8 cellular contexts compared by ENCODE assay signal in the genomic region with DNA sequence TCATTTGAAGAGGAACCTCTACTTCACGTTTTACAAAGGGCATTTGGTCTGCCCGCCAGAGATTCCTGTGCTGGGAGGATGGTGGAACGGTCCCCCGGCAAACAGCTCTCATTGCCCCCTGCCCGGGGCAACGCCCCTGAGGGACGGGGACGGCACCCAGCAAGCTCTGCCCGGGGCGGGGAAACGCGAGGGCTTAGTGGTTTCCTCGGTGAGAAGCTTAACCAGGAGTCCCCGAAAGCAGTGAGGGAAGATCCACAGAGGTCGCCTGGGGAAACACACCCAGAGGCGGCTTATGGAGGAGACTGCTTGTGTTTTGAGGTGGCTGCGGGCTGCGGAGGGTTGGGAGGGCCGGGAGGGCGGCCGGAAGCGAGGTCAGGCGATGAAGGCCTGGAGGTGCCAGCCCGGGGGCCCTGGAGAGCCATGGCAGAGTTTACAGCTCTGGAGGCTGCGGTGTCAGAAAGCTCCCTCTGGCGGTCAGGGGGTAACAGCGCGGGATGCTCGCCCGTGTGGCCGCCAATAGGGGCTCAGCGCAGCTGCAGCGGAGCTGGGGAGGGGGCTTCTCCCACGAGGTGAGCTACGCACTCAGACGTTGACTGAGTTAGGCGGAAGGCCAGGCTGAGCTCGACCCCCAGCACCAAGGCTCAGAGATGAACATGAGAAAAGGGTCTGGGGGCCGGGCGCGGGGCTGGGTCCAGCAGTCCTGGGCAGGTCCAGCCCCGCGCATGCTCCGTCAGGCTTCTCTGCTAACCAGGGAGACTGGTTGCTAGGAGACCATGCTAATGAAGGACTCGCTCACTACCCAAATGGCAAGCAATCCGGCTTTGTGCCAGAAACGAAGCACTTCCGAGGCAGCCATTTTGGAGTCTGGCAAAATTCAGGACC. TPM values are rescaled to one million over a fixed set of nuclear protein-coding genes. Genes with fewer than 3 reads are reported as not detected.
DNase-seq lines count a peak whose midpoint lies in the region; TF ChIP-seq lines count a peak whose summit lies in the region.

No MANE protein-coding gene starts in this region.

- peaks cover 22% of the 10 kb centered on the region for H3K36me3 Mint-ChIP-seq in Caco-2 (ENCODE audit: insufficient read depth, unreplicated experiment)

- POLR2A ChIA-PET in Caco-2 (lab: Charles Lee), result interaction anchor here (1.0 to 1.5 kb wide), 3 partner anchors 18 to 26 kb away, joined by 7 to 9 read pairs (median 8); a partner anchor contains a TSS

- H3K9me3 Mint-ChIP-seq in Caco-2 (ENCODE audit: unreplicated experiment), result no peaks in the 10 kb centered on the region

- peaks cover 8% of the 10 kb centered on the region for H3K4me1 Mint-ChIP-seq in Caco-2 (ENCODE audit: low read depth, unreplicated experiment)

- DNase-seq in Caco-2 (peak; percentile 95 to 98), GM20000 (ENCODE audit: low spot score) (peak; percentile 98), HS-5 (ENCODE audit: low read depth) (peak; percentile 98), NK-92 (lab: John Stamatoyannopoulos, UW; ENCODE audit: unreplicated experiment) (peak; percentile 55), medulla oblongata (ENCODE audit: extremely low spot score) (peak; percentile 100)
- DNase-seq in activated CD8-positive, alpha-beta memory T cell treated with anti-CD3 and anti-CD28 coated beads for 24 hours, result peak; percentile 98
- DNase-seq in effector CD8-positive, alpha-beta T cell (lab: John Stamatoyannopoulos, UW), result peak; percentile 90
- DNase-seq in stimulated activated CD4-positive, alpha-beta T cell treated with anti-CD3 and anti-CD28 coated beads, TNF-alpha, amount 100 ng/mL, for 48 hours (ENCODE audit: low read depth in 3 of 3), result peak; percentile 88 to 95 (median 91)

- TF ChIP-seq CTCF in Caco-2 (IDR thresholded peaks at IDR 0.05; ENCODE audit: insufficient read depth in 1 of 2, low read depth in 1 of 2, low read length in 1 of 2, severe bottlenecking in 1 of 2, unreplicated experiment in 1 of 2), result peak; percentile 85 to 97
- TF ChIP-seq CTCF in GM20000 (IDR thresholded peaks at IDR 0.05; ENCODE audit: extremely low read depth, missing control alignments), result peak; percentile 98

- intact Hi-C loops in Caco-2 (cut with micrococcal nuclease; ENCODE audit: unreplicated experiment), result loop anchor here (1.0 to 2.0 kb wide), 2 partner anchors 17 to 26 kb away; no protein-coding TSS in a partner anchor

- CTCF ChIA-PET in Caco-2 (lab: Charles Lee), result interaction anchor here (0.5 to 1.6 kb wide), 16 partner anchors 9 to 212 kb away, joined by 3 to 28 read pairs (median 6); a partner anchor contains a TSS

- no peaks in the 10 kb centered on the region for H3K36me3 ChIP-seq in Caco-2 (ENCODE audit: control insufficient read depth, insufficient read depth, low read length)

- H3K9me3 ChIP-seq in Caco-2, result no peaks in the 10 kb centered on the region

- peak overlapping the region; percentile 80 for H3K4me3 ChIP-seq in Caco-2 (ENCODE audit: low read depth, low read length)

- BruUV-seq in Caco-2 (replicated peaks; lab: Mats Ljungman, UMichigan), result no TSS peak

- H3K4me1 ChIP-seq in Caco-2, result peaks cover 10% of the 10 kb centered on the region; the same call in 1 of the 2 replicates

- H3K27me3 ChIP-seq in Caco-2 (replicated peaks; ENCODE audit: control insufficient read depth, insufficient read depth, low read length), result no peaks in the 10 kb centered on the region

- peak overlapping the region; percentile 82 for H3K4me3 Mint-ChIP-seq in Caco-2 (ENCODE audit: unreplicated experiment)

- H3K27ac Mint-ChIP-seq in Caco-2 (ENCODE audit: unreplicated experiment), result peak overlapping the region; percentile 99

- no peaks in the 10 kb centered on the region for H3K27me3 Mint-ChIP-seq in Caco-2 (ENCODE audit: insufficient read depth, unreplicated experiment)

RNA-seq across cellular contexts. Expression of a gene that starts 0.7 kb away (rescaled TPM):
- 11.5 and 14.9 TPM in 2 replicates for total RNA-seq in Caco-2 (2022)

RNA-seq across cellular contexts. Expression of a gene that starts 10.4 kb away (rescaled TPM):
- 0.73 and 1.3 TPM in 2 replicates for total RNA-seq in Caco-2 (2022)

RNA-seq across cellular contexts. Expression of a gene that starts 24.9 kb away (rescaled TPM):
- total RNA-seq in Caco-2 (2022), result 129 and 133 TPM in 2 replicates

RNA-seq across cellular contexts. Expression of a gene that starts 37.2 kb away (rescaled TPM):
- total RNA-seq in Caco-2 (2022), result 0.35 TPM in 1 of 2 replicates, not detected in the other

RNA-seq across cellular contexts. Expression of a gene that starts 45.8 kb away (rescaled TPM):
- total RNA-seq in Caco-2 (2022), result 1.3 and 2.4 TPM in 2 replicates

Comparison
In these comparisons a context has a peak if more than half of its experiments do, and no peak if none do; other contexts are left out.
1. Peak in every context shown above with its lines: DNase-seq and H3K4me3 ChIP-seq.